ENCODE assay signal across 8 cellular contexts in the genomic region with DNA sequence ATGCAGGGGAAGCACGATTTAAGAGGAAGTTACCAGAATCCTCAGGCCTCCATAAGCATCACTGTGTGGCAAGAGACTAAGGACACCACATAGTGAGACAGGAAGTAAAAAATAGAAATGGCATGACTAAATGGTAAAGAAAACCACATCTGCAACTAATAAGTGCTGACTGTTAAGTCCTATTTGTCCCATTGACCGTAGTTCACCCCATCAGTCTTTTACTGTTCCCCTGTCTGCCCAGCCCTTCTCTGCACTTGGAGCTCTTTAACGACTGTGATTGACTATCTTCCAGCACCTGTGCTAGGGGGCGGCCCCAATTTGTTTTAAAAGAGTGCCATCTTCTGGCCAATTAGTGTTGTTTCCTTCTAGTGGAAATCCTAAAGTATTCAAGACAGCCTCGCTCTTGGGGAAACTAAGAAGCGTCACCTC.
DNase-seq lines count a peak whose midpoint lies in the region; ATAC-seq and TF ChIP-seq lines count a peak whose summit lies in the region.

No MANE protein-coding gene starts in this region.

- WGBS in prostate gland: 2% methylated on average over 6 of the region's 6 CpGs

- H3K9me3 Mint-ChIP-seq in Calu3 (ENCODE audit: low read depth, unreplicated experiment) (no peaks in the 10 kb centered on the region), glutamatergic neuron (ENCODE audit: unreplicated experiment) (peaks cover 1% of the 10 kb centered on the region)
- no peaks in the 10 kb centered on the region for H3K9me3 Mint-ChIP-seq in activated naive CD4-positive, alpha-beta T cell treated with anti-CD3 and anti-CD28 coated beads for 36 hours

- no peak for TF ChIP-seq POLR2A in prostate gland (IDR thresholded peaks at IDR 0.05)

- POLR2A ChIA-PET in RWPE1 (lab: Yijun Ruan, JAX; ENCODE audit: low non-redundant PET): no interaction called here

- no peaks in the 10 kb centered on the region for H3K4me1 ChIP-seq in prostate gland (replicated peaks)

- peak; percentile 85 for ATAC-seq in GM21529 (IDR thresholded peaks at IDR 0.05; ENCODE audit: unreplicated experiment)

- CTCF ChIA-PET in Calu3 (lab: Charles Lee): interaction anchor here (0.6 to 1.2 kb wide), 7 partner anchors 185 to 1018 kb away, joined by 3 to 11 read pairs (median 4); no protein-coding TSS in a partner anchor
- CTCF ChIA-PET in RWPE1 (lab: Yijun Ruan, JAX): interaction anchor here (0.5 to 0.8 kb wide), 3 partner anchors 93 to 187 kb away, joined by 3 to 8 read pairs (median 5); no protein-coding TSS in a partner anchor
- CTCF ChIA-PET in activated naive CD4-positive, alpha-beta T cell treated with anti-CD3 and anti-CD28 coated beads for 36 hours (lab: Charles Lee): interaction anchor here (0.7 to 1.7 kb wide), 5 partner anchors 185 to 1970 kb away, joined by 3 to 5 read pairs (median 3); no protein-coding TSS in a partner anchor

- no peak overlapping the region for H3K4me3 ChIP-seq in prostate gland

- DNase-seq in Calu3 (peak; percentile 40), M059J (ENCODE audit: low read depth) (peak; percentile 73), RWPE1 (ENCODE audit: low spot score) (peak; percentile 48), glutamatergic neuron (peak; percentile 22), prostate gland (ENCODE audit: low spot score) (peak; percentile 54), amniotic stem cell (lab: John Stamatoyannopoulos, UW) (no peak)
- DNase-seq in activated naive CD4-positive, alpha-beta T cell treated with anti-CD3 and anti-CD28 coated beads for 36 hours: peak; percentile 46

- H3K4me3 Mint-ChIP-seq in Calu3 (ENCODE audit: low read depth, unreplicated experiment) (no peak overlapping the region), glutamatergic neuron (ENCODE audit: unreplicated experiment) (no peak overlapping the region)
- no peak overlapping the region for H3K4me3 Mint-ChIP-seq in activated naive CD4-positive, alpha-beta T cell treated with anti-CD3 and anti-CD28 coated beads for 36 hours

- no peaks in the 10 kb centered on the region for H3K9me3 ChIP-seq in prostate gland

- TF ChIP-seq CTCF in Calu3 (IDR thresholded peaks at IDR 0.05; ENCODE audit: unreplicated experiment) (peak; percentile 35), RWPE1 (conservative IDR thresholded peaks at IDR 0.05; ENCODE audit: low read depth) (peak; percentile 38; the same call in 1 of the 2 replicates), glutamatergic neuron (IDR thresholded peaks at IDR 0.05; ENCODE audit: partially characterized antibody, unreplicated experiment) (peak; percentile 20), prostate gland (IDR thresholded peaks at IDR 0.05) (peak in 3 of 4 experiments; percentile 52 to 66 (median 62))

- H3K4me1 Mint-ChIP-seq in Calu3 (ENCODE audit: low read depth, unreplicated experiment): no peaks in the 10 kb centered on the region
- H3K4me1 Mint-ChIP-seq in activated naive CD4-positive, alpha-beta T cell treated with anti-CD3 and anti-CD28 coated beads for 36 hours (ENCODE audit: low read depth): no peaks in the 10 kb centered on the region
- H3K4me1 Mint-ChIP-seq in glutamatergic neuron (ENCODE audit: low read depth, unreplicated experiment): no peaks in the 10 kb centered on the region

- BruUV-seq in Calu3 (replicated peaks; lab: Mats Ljungman, UMichigan): no TSS peak

- H3K27me3 Mint-ChIP-seq in Calu3 (ENCODE audit: unreplicated experiment): no peaks in the 10 kb centered on the region
- no peaks in the 10 kb centered on the region for H3K27me3 Mint-ChIP-seq in activated naive CD4-positive, alpha-beta T cell treated with anti-CD3 and anti-CD28 coated beads for 36 hours (ENCODE audit: low read depth)
- no peaks in the 10 kb centered on the region for H3K27me3 Mint-ChIP-seq in glutamatergic neuron (ENCODE audit: unreplicated experiment)

- intact Hi-C loops in Calu3 (cut with micrococcal nuclease; ENCODE audit: unreplicated experiment): loop anchor here (1.0 to 5.0 kb wide), 4 partner anchors 93 to 401 kb away; a partner anchor contains a TSS
- intact Hi-C loops in activated naive CD4-positive, alpha-beta T cell treated with anti-CD3 and anti-CD28 coated beads for 36 hours (cut with micrococcal nuclease): loop anchor here (1.0 to 5.0 kb wide), 2 partner anchors 191 to 1968 kb away; no protein-coding TSS in a partner anchor
- intact Hi-C loops in prostate gland (cut with DNase I): loop anchor here (5.0 kb wide), 2 partner anchors 93 to 188 kb away; a partner anchor contains a TSS

- no peak overlapping the region for H3K27ac Mint-ChIP-seq in Calu3 (ENCODE audit: unreplicated experiment)
- H3K27ac Mint-ChIP-seq in activated naive CD4-positive, alpha-beta T cell treated with anti-CD3 and anti-CD28 coated beads for 36 hours: no peak overlapping the region
- H3K27ac Mint-ChIP-seq in glutamatergic neuron (ENCODE audit: unreplicated experiment): no peak overlapping the region

- no peaks in the 10 kb centered on the region for H3K36me3 Mint-ChIP-seq in Calu3 (ENCODE audit: insufficient read depth, unreplicated experiment)
- no peaks in the 10 kb centered on the region for H3K36me3 Mint-ChIP-seq in activated naive CD4-positive, alpha-beta T cell treated with anti-CD3 and anti-CD28 coated beads for 36 hours (ENCODE audit: low read depth)
- H3K36me3 Mint-ChIP-seq in glutamatergic neuron (ENCODE audit: unreplicated experiment): no peaks in the 10 kb centered on the region

- no peaks in the 10 kb centered on the region for H3K27me3 ChIP-seq in prostate gland (replicated peaks; ENCODE audit: insufficient read depth)

- H3K36me3 ChIP-seq in prostate gland: no peaks in the 10 kb centered on the region

- H3K27ac ChIP-seq in RWPE1 (no peak overlapping the region), prostate gland (no peak overlapping the region)
